24 cellular contexts compared by ENCODE assay signal in the genomic region with DNA sequence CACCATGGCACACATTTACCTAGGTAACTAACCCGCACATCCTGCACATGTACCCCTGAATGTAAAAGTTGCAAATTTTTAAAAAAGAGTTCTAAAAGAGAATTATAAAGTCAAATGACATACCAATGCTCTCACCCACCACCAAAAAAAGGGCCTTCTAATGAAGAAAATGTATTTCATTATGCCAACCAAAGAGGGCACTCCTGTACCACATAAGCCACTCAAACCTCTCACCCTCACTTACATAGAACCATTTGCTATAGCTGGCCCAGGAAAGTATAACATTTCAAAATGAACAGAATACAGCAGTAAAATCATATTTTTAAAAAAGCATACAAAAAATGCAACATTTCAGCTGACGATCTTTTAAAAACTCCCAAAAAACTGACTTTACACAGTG.
DNase-seq lines count a peak whose midpoint lies in the region; ATAC-seq and TF ChIP-seq lines count a peak whose summit lies in the region.
"Had no signal": no experiment of that assay in that cellular context is flagged by ENCODE, and none has a peak within 500 bp of the region (broad histone marks: within the 10 kb centered on the region; RNA-seq: fewer than 3 reads in every experiment).

No MANE protein-coding gene starts in this region.

- H3K27ac ChIP-seq in SK-N-SH (ENCODE audit: low read depth in 2 of 2, low read length in 1 of 2) (no peak overlapping the region), PC-9 (no peak overlapping the region), transverse colon (no peak overlapping the region), mesenchymal stem cell (ENCODE audit: low read length, poor library complexity, severe bottlenecking) (no peak overlapping the region)
- H3K27ac ChIP-seq: hepatocyte, thoracic aorta had no signal

- no peak overlapping the region for H3K18ac ChIP-seq in mesenchymal stem cell (ENCODE audit: low read depth in 1 of 2, low read length in 2 of 2)

- H3K14ac ChIP-seq in mesenchymal stem cell (ENCODE audit: low read length in 2 of 2), result no peak overlapping the region

- H4K8ac ChIP-seq in mesenchymal stem cell (ENCODE audit: low read length), result no peak overlapping the region

- H3K4me3 Mint-ChIP-seq in activated T-cell treated with anti-CD3 and anti-CD28 coated beads, Interleukin-2, amount 50 U/mL, for 4 hours, result no peak overlapping the region
- H3K4me3 Mint-ChIP-seq: activated B cell treated with CpG ODN at 0.5 μM for 24 hours; CD14-positive monocyte; natural killer cell treated with Interleukin-12 subunit alpha and Interleukin-12 subunit beta and Interleukin-15 and Interleukin-18, amount 100 ng/mL, for 72 hours; stimulated activated naive B cell treated with anti-CD40 and anti-IgM and Interleukin-4, amounts not matched to agents 10 μg/mL and 1 μg/mL and 100 μg/mL, for 72 hours; T-helper 1 cell treated with Interleukin-12 subunit alpha and Interleukin-12 subunit beta and Interleukin-4 antibody, amounts not matched to agents 30 μg/mL and 1 μg/mL, for 36 hours had no signal

- no peak overlapping the region for H2BK5ac ChIP-seq in mesenchymal stem cell (ENCODE audit: low read depth, low read length, poor library complexity, severe bottlenecking)

- H3K9me2 ChIP-seq in SK-N-SH (0 out of 2 replicates have a peak, but pooled peaks cover 5% of the 10 kb centered on the region), PC-9 (ENCODE audit: insufficient read depth) (no peaks in the 10 kb centered on the region)

- H3K4me3 ChIP-seq in SK-N-SH (ENCODE audit: low read depth in 2 of 2, low read length in 1 of 2) (no peak overlapping the region), PC-9 (no peak overlapping the region), transverse colon (no peak overlapping the region), mesenchymal stem cell (ENCODE audit: insufficient read depth in 1 of 2, low read depth in 1 of 2, low read length in 2 of 2) (no peak overlapping the region)
- H3K4me3 ChIP-seq: HAP-1, hepatocyte, thoracic aorta had no signal

- no peak overlapping the region for H2AK5ac ChIP-seq in mesenchymal stem cell (ENCODE audit: low read length, severe bottlenecking)

- no peak overlapping the region for H4K91ac ChIP-seq in mesenchymal stem cell (ENCODE audit: low read length)

- no peak overlapping the region for H3K4me2 ChIP-seq in SK-N-SH
- H3K4me2 ChIP-seq in PC-9, result no peak overlapping the region
- H3K4me2 ChIP-seq in mesenchymal stem cell (ENCODE audit: low read length, poor library complexity, severe bottlenecking), result no peak overlapping the region
- H3K4me2 ChIP-seq: hepatocyte had no signal

- no peaks in the 10 kb centered on the region for H3K79me1 ChIP-seq in mesenchymal stem cell (replicated peaks; ENCODE audit: low read length, poor library complexity, severe bottlenecking)

- WGBS in SK-N-SH (ENCODE audit: low lambda C conversion rate), result 80% methylated on average over 2 of the region's 2 CpGs
- 91 to 95% methylated on average over 2 of the region's 2 CpGs for WGBS in transverse colon (ENCODE audit: low coverage in 1 of 2), 2 donors
- WGBS in mesenchymal stem cell, result 100% methylated on average over 1 of the region's 2 CpGs

- no peak overlapping the region for H2BK120ac ChIP-seq in mesenchymal stem cell (ENCODE audit: low read depth, low read length)

- no peak overlapping the region for H2BK12ac ChIP-seq in mesenchymal stem cell (ENCODE audit: low read length in 2 of 2)

- no peak overlapping the region for H3K9ac ChIP-seq in SK-N-SH
- no peak overlapping the region for H3K9ac ChIP-seq in mesenchymal stem cell (ENCODE audit: low read length)

- no peaks in the 10 kb centered on the region for H3K4me1 Mint-ChIP-seq in activated T-cell treated with anti-CD3 and anti-CD28 coated beads, Interleukin-2, amount 50 U/mL, for 4 hours (ENCODE audit: low read depth)
- H3K4me1 Mint-ChIP-seq: activated B cell treated with CpG ODN at 0.5 μM for 24 hours; CD14-positive monocyte; stimulated activated naive B cell treated with anti-CD40 and anti-IgM and Interleukin-4, amounts not matched to agents 10 μg/mL and 1 μg/mL and 100 μg/mL, for 72 hours had no signal

- POLR2A ChIA-PET in SK-N-SH (lab: Yijun Ruan, JAX), result no interaction called here
- POLR2A ChIA-PET in PC-9 (lab: Charles Lee; ENCODE audit: unreplicated experiment), result no interaction called here

- H3K4ac ChIP-seq in mesenchymal stem cell (ENCODE audit: low read depth in 1 of 2, low read length in 2 of 2), result no peak overlapping the region

- intact Hi-C loops in PC-9 (cut with micrococcal nuclease; ENCODE audit: unreplicated experiment), result no loop called here
- intact Hi-C loops in left colon (cut with DNase I, micrococcal nuclease), result no loop called here
- intact Hi-C loops in transverse colon (cut with DNase I; ENCODE audit: low total_unique reads), result no loop called here

- no peaks in the 10 kb centered on the region for H4K20me1 ChIP-seq in SK-N-SH (ENCODE audit: insufficient read depth)
- no peaks in the 10 kb centered on the region for H4K20me1 ChIP-seq in PC-9 (ENCODE audit: insufficient read depth)

- no peaks in the 10 kb centered on the region for H3K79me2 ChIP-seq in SK-N-SH (ENCODE audit: insufficient read depth)
- no peaks in the 10 kb centered on the region for H3K79me2 ChIP-seq in PC-9 (ENCODE audit: low read depth)
- H3K79me2 ChIP-seq: hepatocyte had no signal

- H3K27me3 ChIP-seq in SK-N-SH (ENCODE audit: insufficient read depth) (no peaks in the 10 kb centered on the region), PC-9 (ENCODE audit: insufficient read depth, low read depth) (no peaks in the 10 kb centered on the region; the same call in 1 of the 2 replicates), transverse colon (peaks cover 8% of the 10 kb centered on the region), mesenchymal stem cell (ENCODE audit: control insufficient read depth in 1 of 2, insufficient read depth in 1 of 2, low read length in 2 of 2) (no peaks in the 10 kb centered on the region)
- H3K27me3 ChIP-seq: hepatocyte had no signal

- no peak for DNase-seq in SK-N-SH
- no peak for DNase-seq in PC-9
- DNase-seq in left colon, result no peak
- no peak for DNase-seq in transverse colon
- no peak for DNase-seq in activated T-cell treated with anti-CD3 and anti-CD28 coated beads, Interleukin-2, amount 50 U/mL, for 4 hours
- no peak for DNase-seq in amygdala (lab: John Stamatoyannopoulos, UW)
- DNase-seq in mesenchymal stem cell, result no peak
- DNase-seq: activated B cell treated with CpG ODN at 0.5 μM for 24 hours; activated CD4-positive, alpha-beta T cell treated with anti-CD3 and anti-CD28 coated beads, Interleukin-2, amount 50 U/mL, for 48 hours; activated gamma-delta T cell treated with Interleukin-2 at 50 U/mL for 16 hours; dermis blood vessel endothelial cell; foreskin fibroblast; islet precursor cell; NCI-H510A treated with DMSO at 0.1 percent for 48 hours; SHP77 treated with DMSO at 0.1 percent for 48 hours; stimulated activated CD4-positive, alpha-beta T cell treated with anti-CD3 and anti-CD28 coated beads, Interleukin-1b, Interleukin-23, amount 100 ng/mL, for 48 hours; stimulated activated naive B cell treated with anti-CD40 and anti-IgM and Interleukin-4, amounts not matched to agents 10 μg/mL and 1 μg/mL and 100 μg/mL, for 72 hours had no signal

- H3K27me3 Mint-ChIP-seq in activated T-cell treated with anti-CD3 and anti-CD28 coated beads, Interleukin-2, amount 50 U/mL, for 4 hours (ENCODE audit: low read depth), result peaks cover 62% of the 10 kb centered on the region

- H2AFZ ChIP-seq in SK-N-SH (ENCODE audit: low read depth) (no peak overlapping the region), PC-9 (no peak overlapping the region), mesenchymal stem cell (ENCODE audit: low read depth, low read length) (no peak overlapping the region)
- H2AFZ ChIP-seq: hepatocyte had no signal

- no peak for TF ChIP-seq POLR2A in transverse colon (IDR thresholded peaks at IDR 0.05)

- no peak overlapping the region for H2BK15ac ChIP-seq in mesenchymal stem cell (ENCODE audit: low read depth, poor library complexity, severe bottlenecking)

- 0 out of 2 replicates have a peak, but pooled peaks cover 4% of the 10 kb centered on the region for H3K9me3 ChIP-seq in SK-N-SH
- no peaks in the 10 kb centered on the region; the same call in 1 of the 2 replicates for H3K9me3 ChIP-seq in PC-9 (ENCODE audit: insufficient read depth, low read depth)
- H3K9me3 ChIP-seq in transverse colon, result peaks cover 3 to 4% of the 10 kb centered on the region in 2 donors
- peaks cover 22% of the 10 kb centered on the region for H3K9me3 ChIP-seq in mesenchymal stem cell (ENCODE audit: control insufficient read depth, low read length)
- H3K9me3 ChIP-seq: HAP-1 had no signal

- TF ChIP-seq CTCF in SK-N-SH (IDR thresholded peaks at IDR 0.05) (no peak), PC-9 (conservative IDR thresholded peaks at IDR 0.05) (peak; percentile 44), transverse colon (IDR thresholded peaks at IDR 0.05) (peak in 4 of 5 experiments; percentile 23 to 46 (median 33))

- H3K36me3 ChIP-seq in SK-N-SH (replicated peaks in 1 of 2; ENCODE audit: control insufficient read depth in 1 of 2, insufficient read depth in 2 of 2, low read length in 1 of 2), result no peaks in the 10 kb centered on the region
- no peaks in the 10 kb centered on the region for H3K36me3 ChIP-seq in PC-9 (ENCODE audit: low read depth)
- H3K36me3 ChIP-seq in transverse colon, result no peaks in the 10 kb centered on the region
- H3K36me3 ChIP-seq in mesenchymal stem cell (ENCODE audit: control insufficient read depth in 1 of 2, insufficient read depth in 2 of 2, low read depth in 1 of 2, low read length in 2 of 2), result no peaks in the 10 kb centered on the region
- H3K36me3 ChIP-seq: HAP-1, thoracic aorta had no signal

- TF ChIP-seq EP300 in SK-N-SH (IDR thresholded peaks at IDR 0.05; ENCODE audit: borderline replicate concordance in 1 of 2, low read depth in 1 of 2, low read length in 1 of 2) (no peak), transverse colon (IDR thresholded peaks at IDR 0.05; ENCODE audit: low read depth) (no peak)

- TF ChIP-seq RAD21 in SK-N-SH (IDR thresholded peaks at IDR 0.05; ENCODE audit: low read length), result peak; percentile 59

- in situ Hi-C loops in transverse colon (cut with MboI; ENCODE audit: low pct_ligation_motif_present in 1 of 4, low pct_unique_long_range_greater_than_20kb in 1 of 4, low sequenced_read_pairs in 3 of 4), result no loop called here

- BruUV-seq in PC-9 (replicated peaks; lab: Mats Ljungman, UMichigan), result no TSS peak

- H3K4me1 ChIP-seq in SK-N-SH (ENCODE audit: control insufficient read depth in 1 of 2, insufficient read depth in 2 of 2, low read depth in 1 of 2, low read length in 1 of 2), result no peaks in the 10 kb centered on the region
- H3K4me1 ChIP-seq in PC-9 (replicated peaks; ENCODE audit: insufficient read depth), result no peaks in the 10 kb centered on the region
- no peaks in the 10 kb centered on the region for H3K4me1 ChIP-seq in transverse colon
- H3K4me1 ChIP-seq in mesenchymal stem cell (ENCODE audit: control insufficient read depth, insufficient read depth, low read depth, low read length), result no peaks in the 10 kb centered on the region
- H3K4me1 ChIP-seq: HAP-1 had no signal

- CTCF ChIA-PET in SK-N-SH (lab: Yijun Ruan, JAX), result interaction anchor here (0.6 to 1.9 kb wide), 4 partner anchors 9 to 281 kb away, joined by 3 to 4 read pairs (median 4); no protein-coding TSS in a partner anchor
- CTCF ChIA-PET in PC-9 (lab: Charles Lee), result no interaction called here

- ATAC-seq in SK-N-SH treated with all-trans-retinoic acid at 6 μM for 48 hours, result no peak
- peak; percentile 73 for ATAC-seq in left colon
- no peak for ATAC-seq in activated T-cell treated with anti-CD3 and anti-CD28 coated beads, Interleukin-2, amount 50 U/mL, for 4 hours
- ATAC-seq: natural killer cell treated with Interleukin-12 subunit alpha and Interleukin-12 subunit beta and Interleukin-15 and Interleukin-18, amount 100 ng/mL, for 72 hours; stimulated activated naive B cell treated with anti-CD40 and anti-IgM and Interleukin-4, amounts not matched to agents 10 μg/mL and 1 μg/mL and 100 μg/mL, for 72 hours had no signal

- no peaks in the 10 kb centered on the region for H3F3A ChIP-seq in SK-N-SH (replicated peaks; ENCODE audit: insufficient read depth)
- no peaks in the 10 kb centered on the region for H3F3A ChIP-seq in PC-9 (ENCODE audit: insufficient read depth, low read depth)

- H3K23ac ChIP-seq in mesenchymal stem cell (ENCODE audit: low read length in 2 of 2), result no peak overlapping the region

- H3K9me3 Mint-ChIP-seq in activated T-cell treated with anti-CD3 and anti-CD28 coated beads, Interleukin-2, amount 50 U/mL, for 4 hours, result peaks cover 13% of the 10 kb centered on the region

- H3K36me3 Mint-ChIP-seq in activated T-cell treated with anti-CD3 and anti-CD28 coated beads, Interleukin-2, amount 50 U/mL, for 4 hours (ENCODE audit: insufficient read depth), result no peaks in the 10 kb centered on the region
- H3K36me3 Mint-ChIP-seq: CD14-positive monocyte; stimulated activated naive B cell treated with anti-CD40 and anti-IgM and Interleukin-4, amounts not matched to agents 10 μg/mL and 1 μg/mL and 100 μg/mL, for 72 hours had no signal
